1 cellular context compared by ENCODE assay signal in genomic region chr1:43974443-43975248, GRCh38.
TF ChIP-seq lines count a peak whose summit lies in the region.

TSS of gene ATP6V0B (plus strand) at chr1:43974960. CDS start at chr1:43975041, 81 bp downstream.

TF ChIP-seq in HepG2, 621 proteins besides CTCF, POLR2A, EP300 and RAD21 (continued from another document and continues in another):
- TF ChIP-seq ZNF564 (CRISPR knock-in tag; IDR thresholded peaks at IDR 0.05) (peak; percentile 81), AGO1 (IDR thresholded peaks at IDR 0.05; ENCODE audit: low read depth, low read length, poor library complexity, severe bottlenecking) (peak; percentile 96), XRCC5 (optimal IDR thresholded peaks at IDR 0.05; ENCODE audit: low read length) (peak; percentile 13), SSRP1 (CRISPR knock-in tag; IDR thresholded peaks at IDR 0.05) (no peak), RBM22 (optimal IDR thresholded peaks at IDR 0.05; ENCODE audit: low read length) (peak; percentile 63), HOXD1 (CRISPR knock-in tag; IDR thresholded peaks at IDR 0.05) (no peak), ZFYVE20 (CRISPR knock-in tag; IDR thresholded peaks at IDR 0.05; ENCODE audit: borderline replicate concordance, low read depth) (no peak), ZBED4 (CRISPR knock-in tag; IDR thresholded peaks at IDR 0.05; ENCODE audit: borderline replicate concordance) (no peak), FOXC1 (CRISPR knock-in tag; IDR thresholded peaks at IDR 0.05; ENCODE audit: borderline replicate concordance) (peak; percentile 37; the same call in 1 of the 2 replicates), TBX3 (IDR thresholded peaks at IDR 0.05; ENCODE audit: borderline replicate concordance) (peak; percentile 47; the same call in 1 of the 2 replicates), GLMP (CRISPR knock-in tag; IDR thresholded peaks at IDR 0.05; ENCODE audit: borderline replicate concordance) (no peak), ZBTB34 (CRISPR knock-in tag; IDR thresholded peaks at IDR 0.05) (no peak), ZBTB43 (CRISPR knock-in tag; conservative IDR thresholded peaks at IDR 0.05) (0 out of 2 replicates have a peak, but pooled peaks have one; percentile 26), TRAFD1 (CRISPR knock-in tag; IDR thresholded peaks at IDR 0.05; ENCODE audit: borderline replicate concordance) (no peak), NFE2 (CRISPR knock-in tag; IDR thresholded peaks at IDR 0.05) (no peak), ZNF501 (CRISPR knock-in tag; IDR thresholded peaks at IDR 0.05) (peak; percentile 73; the same call in 1 of the 2 replicates), SMAD9 (CRISPR knock-in tag; IDR thresholded peaks at IDR 0.05) (no peak), ZNF136 (CRISPR knock-in tag; IDR thresholded peaks at IDR 0.05; ENCODE audit: low read depth) (no peak; the same call in 1 of the 2 replicates), ZNF639 (CRISPR knock-in tag; conservative IDR thresholded peaks at IDR 0.05) (peak; percentile 73), PHF5A (CRISPR knock-in tag; IDR thresholded peaks at IDR 0.05; ENCODE audit: low read depth, unreplicated experiment) (no peak), MAZ (IDR thresholded peaks at IDR 0.05; ENCODE audit: borderline replicate concordance, low read depth, low read length) (peak; percentile 54; the same call in 1 of the 2 replicates), MAZ (CRISPR knock-in tag; IDR thresholded peaks at IDR 0.05; ENCODE audit: low read depth) (peak; percentile 73; the same call in 1 of the 2 replicates), ZNF33B (CRISPR knock-in tag; IDR thresholded peaks at IDR 0.05) (no peak), ZNF576 (CRISPR knock-in tag; IDR thresholded peaks at IDR 0.05) (no peak), SYNCRIP (IDR thresholded peaks at IDR 0.05; ENCODE audit: insufficient read depth, low read depth, low read length) (no peak), SMC3 (IDR thresholded peaks at IDR 0.05; ENCODE audit: low read length) (no peak), HCFC1 (IDR thresholded peaks at IDR 0.05; ENCODE audit: low read depth, low read length) (peak; percentile 90), SRSF9 (IDR thresholded peaks at IDR 0.05; ENCODE audit: borderline replicate concordance, insufficient read depth, low read depth, low read length, poor library complexity, severe bottlenecking) (no peak), ARID3A (IDR thresholded peaks at IDR 0.05; ENCODE audit: low read depth, low read length) (no peak), ZNF747 (CRISPR knock-in tag; IDR thresholded peaks at IDR 0.05; ENCODE audit: borderline replicate concordance) (peak; percentile 77; the same call in 1 of the 2 replicates), AFF4 (CRISPR knock-in tag; IDR thresholded peaks at IDR 0.05) (no peak), ZNF10 (CRISPR knock-in tag; IDR thresholded peaks at IDR 0.05; ENCODE audit: borderline replicate concordance, low read depth) (no peak), FOXO1 (CRISPR knock-in tag; IDR thresholded peaks at IDR 0.05) (peak; percentile 41; the same call in 1 of the 2 replicates), HBP1 (CRISPR knock-in tag; IDR thresholded peaks at IDR 0.05; ENCODE audit: low read depth) (no peak), ZNF296 (CRISPR knock-in tag; conservative IDR thresholded peaks at IDR 0.05) (no peak), ZNF20 (CRISPR knock-in tag; IDR thresholded peaks at IDR 0.05) (no peak), SIX1 (CRISPR knock-in tag; IDR thresholded peaks at IDR 0.05; ENCODE audit: borderline replicate concordance) (no peak), ZNF782 (CRISPR knock-in tag; IDR thresholded peaks at IDR 0.05; ENCODE audit: borderline replicate concordance) (peak; percentile 59; the same call in 1 of the 2 replicates)
